8 cellular contexts compared by ENCODE assay signal in genomic region chr3:134794950-134795775, GRCh38. TPM values are rescaled to one million over a fixed set of nuclear protein-coding genes. Genes with fewer than 3 reads are reported as not detected.
DNase-seq lines count a peak whose midpoint lies in the region; ATAC-seq and TF ChIP-seq lines count a peak whose summit lies in the region.

Gene EPHB1 (plus strand): TSS chr3:134795260.

- H3K36me3 ChIP-seq in IMR-90 (ENCODE audit: control insufficient read depth, insufficient read depth, low read length): no peaks in the 10 kb centered on the region
- no peaks in the 10 kb centered on the region for H3K36me3 ChIP-seq in OCI-LY7 (ENCODE audit: insufficient read depth, low read length)

- TF ChIP-seq POLR2A in IMR-90 (IDR thresholded peaks at IDR 0.05; ENCODE audit: low read depth, low read length): no peak

- peaks cover 16% of the 10 kb centered on the region for H3K4me1 Mint-ChIP-seq in activated T-cell treated with anti-CD3 and anti-CD28 coated beads, Interleukin-2, amount 50 U/mL, for 72 hours (ENCODE audit: low read depth)
- H3K4me1 Mint-ChIP-seq in nephron: peaks cover 27% of the 10 kb centered on the region

- no peaks in the 10 kb centered on the region for H3K9me3 ChIP-seq in IMR-90 (ENCODE audit: control insufficient read depth, insufficient read depth, low read length)
- no peaks in the 10 kb centered on the region for H3K9me3 ChIP-seq in OCI-LY7 (ENCODE audit: low read length)

- BruUV-seq in IMR-90 (replicated peaks; lab: Mats Ljungman, UMichigan) (no TSS peak), OCI-LY7 (replicated peaks; lab: Mats Ljungman, UMichigan) (no TSS peak)

- no peaks in the 10 kb centered on the region for H3K36me3 Mint-ChIP-seq in activated T-cell treated with anti-CD3 and anti-CD28 coated beads, Interleukin-2, amount 50 U/mL, for 72 hours (ENCODE audit: insufficient read depth in 2 of 2)
- no peaks in the 10 kb centered on the region for H3K36me3 Mint-ChIP-seq in nephron (ENCODE audit: low read depth)

- intact Hi-C loops in IMR-90 (cut with micrococcal nuclease): loop anchor here (1.0 to 10.0 kb wide), 4 partner anchors 194 to 1250 kb away; no protein-coding TSS in a partner anchor
- intact Hi-C loops in OCI-LY7 (cut with micrococcal nuclease; ENCODE audit: unreplicated experiment): loop anchor here (5.0 to 10.0 kb wide), 3 partner anchors 190 to 1102 kb away; no protein-coding TSS in a partner anchor

- no peak within 1 kb of the TSS for H4K91ac ChIP-seq in IMR-90 (ENCODE audit: insufficient read depth, low read depth, low read length)

- H3K27me3 Mint-ChIP-seq in activated T-cell treated with anti-CD3 and anti-CD28 coated beads, Interleukin-2, amount 50 U/mL, for 72 hours (ENCODE audit: low read depth): peaks cover 78% of the 10 kb centered on the region
- H3K27me3 Mint-ChIP-seq in nephron (ENCODE audit: low read depth): peaks cover 82% of the 10 kb centered on the region

- no peak within 1 kb of the TSS for H3K4ac ChIP-seq in IMR-90 (ENCODE audit: low read depth, low read length)

- ATAC-seq in GM21717 (IDR thresholded peaks at IDR 0.05; ENCODE audit: unreplicated experiment) (peak; percentile 89), IMR-90 (ENCODE audit: low read depth) (peak; percentile 93)
- ATAC-seq in activated T-cell treated with anti-CD3 and anti-CD28 coated beads, Interleukin-2, amount 50 U/mL, for 72 hours (replicated peaks in 1 of 2): peak; percentile 84 to 88

- H2BK120ac ChIP-seq in IMR-90 (ENCODE audit: low read depth, low read length): no peak within 1 kb of the TSS

- TF ChIP-seq CTCF in IMR-90 (conservative IDR thresholded peaks at IDR 0.05; ENCODE audit: low read depth, low read length) (peak; percentile 80), OCI-LY7 (conservative IDR thresholded peaks at IDR 0.05; ENCODE audit: low read length) (peak; percentile 90), nephron (IDR thresholded peaks at IDR 0.05; ENCODE audit: unreplicated experiment in 3 of 3) (peak; percentile 95 to 98 (median 97))

- dilution Hi-C loops in IMR-90 (cut with HindIII; ENCODE audit: low sequenced_read_pairs, unreplicated experiment): no loop called here

- 1% methylated on average over 37 of the region's 74 CpGs; no CpG with 5 or more reads in 1 of the 2 experiments for WGBS in IMR-90 (ENCODE audit: extremely low coverage in 2 of 2, insufficient read length in 1 of 2), 2 experiments

- H3K23ac ChIP-seq in IMR-90 (ENCODE audit: low read depth, low read length): no peak within 1 kb of the TSS

- no peak within 1 kb of the TSS for H4K5ac ChIP-seq in IMR-90 (ENCODE audit: low read depth, low read length)

- H3K56ac ChIP-seq in IMR-90 (ENCODE audit: extremely low read depth, insufficient read depth, low read length): no peak within 1 kb of the TSS

- H4K8ac ChIP-seq in IMR-90 (ENCODE audit: low read depth in 2 of 2, low read length in 2 of 2): no peak within 1 kb of the TSS

- peak within 1 kb of the TSS; percentile 47 for H3K4me3 ChIP-seq in IMR-90 (ENCODE audit: insufficient read depth, low read depth, low read length)
- H3K4me3 ChIP-seq in OCI-LY7 (ENCODE audit: low read depth, low read length, poor library complexity, severe bottlenecking): peak within 1 kb of the TSS; percentile 45

- H3K27ac Mint-ChIP-seq in activated T-cell treated with anti-CD3 and anti-CD28 coated beads, Interleukin-2, amount 50 U/mL, for 72 hours: no peak within 1 kb of the TSS
- H3K27ac Mint-ChIP-seq in nephron: peak within 1 kb of the TSS; percentile 3 to 48 (median 36)

- POLR2A ChIA-PET in IMR-90 (lab: Charles Lee; ENCODE audit: unreplicated experiment): no interaction called here
- POLR2A ChIA-PET in OCI-LY7 (lab: Charles Lee): interaction anchor here (0.8 kb wide), 1 partner anchor 24 kb away, joined by 3 read pairs; no protein-coding TSS in a partner anchor

- H2AK9ac ChIP-seq in IMR-90 (replicated peaks; ENCODE audit: low read depth, low read length, poor library complexity): peak within 1 kb of the TSS; percentile 55

- no peak within 1 kb of the TSS for H2AK5ac ChIP-seq in IMR-90 (ENCODE audit: low read depth, low read length)

- H3K79me2 ChIP-seq in OCI-LY7 (ENCODE audit: insufficient read depth, low read depth, low read length): no peaks in the 10 kb centered on the region

- CTCF ChIA-PET in IMR-90 (lab: Yijun Ruan, JAX) (interaction anchor here (0.6 to 1.5 kb wide), 10 partner anchors 10 to 1247 kb away, joined by 3 to 13 read pairs (median 4); no protein-coding TSS in a partner anchor), OCI-LY7 (lab: Charles Lee; ENCODE audit: unreplicated experiment) (no interaction called here)

- peak; percentile 83 for TF ChIP-seq RAD21 in IMR-90 (IDR thresholded peaks at IDR 0.05; ENCODE audit: low read length)

- H3K79me1 ChIP-seq in IMR-90 (ENCODE audit: low read depth in 1 of 2, low read length in 2 of 2): no peaks in the 10 kb centered on the region

- no peak within 1 kb of the TSS for H3K9ac ChIP-seq in IMR-90 (ENCODE audit: low read depth, low read length)

- H2AFZ ChIP-seq in IMR-90 (replicated peaks; ENCODE audit: low read length, poor library complexity): peak within 1 kb of the TSS; percentile 93
- 0 out of 2 replicates have a peak within 1 kb of the TSS, but pooled peaks have one; percentile 15 for H2AFZ ChIP-seq in OCI-LY7 (ENCODE audit: low read length)

- no peak within 1 kb of the TSS for H3K27ac ChIP-seq in IMR-90 (ENCODE audit: insufficient read depth, low read length)
- no peak within 1 kb of the TSS for H3K27ac ChIP-seq in OCI-LY7 (ENCODE audit: low read depth, low read length, poor library complexity, severe bottlenecking)
- no peak within 1 kb of the TSS for H3K27ac ChIP-seq in temporal lobe (ENCODE audit: low read depth, low read length)

- in situ Hi-C loops in IMR-90 (cut with MboI; ENCODE audit: low sequenced_read_pairs): loop anchor here (5.0 to 25.0 kb wide), 2 partner anchors 1097 to 1242 kb away; no protein-coding TSS in a partner anchor

- no peak within 1 kb of the TSS for H2BK20ac ChIP-seq in IMR-90 (ENCODE audit: low read depth, low read length)

- peak within 1 kb of the TSS; percentile 82 for H3K4me2 ChIP-seq in IMR-90 (ENCODE audit: low read depth, low read length)
- peak within 1 kb of the TSS; percentile 55 for H3K4me2 ChIP-seq in OCI-LY7 (ENCODE audit: low read length)

- DNase-seq in EL (peak; percentile 85), IMR-90 (peak; percentile 87), OCI-LY7 (ENCODE audit: low spot score) (peak; percentile 71), fibroblast of the conjunctiva (ENCODE audit: low read depth) (peak; percentile 63)
- DNase-seq in activated T-cell treated with anti-CD3 and anti-CD28 coated beads, Interleukin-2, amount 50 U/mL, for 72 hours: peak; percentile 77 to 81

- H2BK5ac ChIP-seq in IMR-90 (ENCODE audit: low read depth, low read length, poor library complexity, severe bottlenecking): no peak within 1 kb of the TSS

- H3K9me2 ChIP-seq in OCI-LY7 (ENCODE audit: insufficient read depth, low read length): no peaks in the 10 kb centered on the region

- H2BK15ac ChIP-seq in IMR-90 (ENCODE audit: low read depth, low read length): no peak within 1 kb of the TSS

- no peak within 1 kb of the TSS for H3K14ac ChIP-seq in IMR-90 (replicated peaks; ENCODE audit: low read depth, low read length)

- H3K27me3 ChIP-seq in IMR-90 (ENCODE audit: control insufficient read depth, insufficient read depth, low read length): peaks cover 51% of the 10 kb centered on the region

- H3K4me3 Mint-ChIP-seq in activated T-cell treated with anti-CD3 and anti-CD28 coated beads, Interleukin-2, amount 50 U/mL, for 72 hours: peak within 1 kb of the TSS; percentile 83 to 95
- H3K4me3 Mint-ChIP-seq in nephron: peak within 1 kb of the TSS; percentile 85 to 97 (median 94)

- H3K9me3 Mint-ChIP-seq in activated T-cell treated with anti-CD3 and anti-CD28 coated beads, Interleukin-2, amount 50 U/mL, for 72 hours: no peaks in the 10 kb centered on the region
- H3K9me3 Mint-ChIP-seq in nephron: no peaks in the 10 kb centered on the region

- H3K4me1 ChIP-seq in IMR-90 (ENCODE audit: control insufficient read depth, insufficient read depth, low read length): peaks cover 1% of the 10 kb centered on the region; the same call in 1 of the 2 replicates
- no peaks in the 10 kb centered on the region for H3K4me1 ChIP-seq in OCI-LY7 (ENCODE audit: insufficient read depth, low read length, poor library complexity, severe bottlenecking)

- no peaks in the 10 kb centered on the region; the same call in 1 of the 2 replicates for H4K20me1 ChIP-seq in IMR-90 (ENCODE audit: insufficient read depth, low read length)
- 0 out of 2 replicates have a peak, but pooled peaks cover 3% of the 10 kb centered on the region for H4K20me1 ChIP-seq in OCI-LY7 (ENCODE audit: insufficient read depth, low read length)

- no peak within 1 kb of the TSS for H3K18ac ChIP-seq in IMR-90 (ENCODE audit: low read depth, low read length)

- no peaks in the 10 kb centered on the region for H3K9me1 ChIP-seq in IMR-90 (ENCODE audit: insufficient read depth, low read length)

TF ChIP-seq in IMR-90, 13 proteins besides CTCF, POLR2A, EP300 and RAD21:
- TF ChIP-seq SMC3 (IDR thresholded peaks at IDR 0.05; ENCODE audit: low read depth, low read length) (peak; percentile 79), RCOR1 (IDR thresholded peaks at IDR 0.05; ENCODE audit: insufficient replicate concordance, low read length) (no peak)

RNA-seq across cellular contexts. Expression of gene EPHB1, which starts in this region (rescaled TPM):
- under 0.01 and 0.36 TPM in 2 replicates for total RNA-seq in IMR-90 (2012; rRNA removed)
- polyA plus RNA-seq in IMR-90 (2012; rRNA removed): 0.17 and 0.19 TPM in 2 replicates
- polyA plus RNA-seq in IMR-90 (2012; cell fraction: cytosol; rRNA removed): 0.16 and 0.19 TPM in 2 replicates
- 0.16 and 0.23 TPM in 2 replicates for polyA plus RNA-seq in IMR-90 (2012; cell fraction: nucleus; rRNA removed; ENCODE audit: low replicate concordance)
- total RNA-seq in OCI-LY7 (2014; rRNA removed; shearing (Covaris generic)): 0.33 and 0.54 TPM in 2 replicates
- total RNA-seq in OCI-LY7 (2022): 1.3 and 1.9 TPM in 2 replicates
- total RNA-seq in activated T-cell treated with anti-CD3 and anti-CD28 coated beads, Interleukin-2, amount 50 U/mL, for 72 hours: 1 to 10 TPM in 1 of 2 donors, under 1 TPM in 1; 0.43 to 1.3 TPM
- 29.0 TPM for total RNA-seq in temporal lobe

Comparison
In these comparisons a context has a peak if more than half of its experiments do, and no peak if none do; other contexts are left out.
1. RNA of gene EPHB1 (total RNA-seq): 29.0 TPM in temporal lobe (single experiment); 0.33 to 1.9 TPM in OCI-LY7, 0.43 to 1.3 TPM in activated T-cell treated with anti-CD3 and anti-CD28 coated beads, Interleukin-2, amount 50 U/mL, for 72 hours and under 0.01 to 0.36 TPM in IMR-90; every median in the first group is over 10 times any median in the second.
2. Peak in DNase-seq, ATAC-seq, H3K4me3 ChIP-seq and H3K4me2 ChIP-seq in IMR-90; RNA of the gene not detected or under 1 TPM.
3. Peak in every context shown above with its lines, with median percentiles within 50 percentile points of each other: DNase-seq, ATAC-seq and CTCF ChIP-seq.